17 cellular contexts compared by ENCODE assay signal in the genomic region with DNA sequence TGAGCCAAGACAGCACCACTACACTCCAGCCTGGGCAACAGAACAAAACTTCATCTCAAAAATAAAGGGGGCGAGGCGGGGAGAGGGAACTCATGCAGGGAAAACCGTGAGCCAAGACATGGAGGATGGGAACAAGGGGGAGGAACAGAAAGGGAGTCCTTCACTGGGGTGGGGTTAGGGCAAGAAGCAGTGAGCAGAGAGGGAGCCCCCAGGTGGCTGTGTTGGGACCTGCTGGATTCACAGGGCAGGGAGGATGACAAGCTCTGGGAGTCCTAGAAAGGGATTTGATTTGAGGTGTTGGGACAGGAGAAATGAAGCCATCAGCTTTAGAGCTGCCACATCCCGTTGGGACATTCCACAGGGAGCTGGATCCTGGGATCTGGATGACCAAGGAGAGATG.
DNase-seq lines count a peak whose midpoint lies in the region; ATAC-seq, FAIRE-seq and TF ChIP-seq lines count a peak whose summit lies in the region.
"Had no signal": no experiment of that assay in that cellular context is flagged by ENCODE, and none has a peak within 500 bp of the region (broad histone marks: within the 10 kb centered on the region; RNA-seq: fewer than 3 reads in every experiment).

No MANE protein-coding gene starts in this region.

- no peak overlapping the region for H3K27ac ChIP-seq in A549
- no peak overlapping the region for H3K27ac ChIP-seq in caudate nucleus (ENCODE audit: low read depth, low read length)
- H3K27ac ChIP-seq in smooth muscle cell (ENCODE audit: low read depth) = no peak overlapping the region
- H3K27ac ChIP-seq: body of pancreas, lower lobe of right lung had no signal

- ATAC-seq in A549 (peak; percentile 50 to 60; a peak in 5 of 6 replicates), HG03095 (IDR thresholded peaks at IDR 0.05; ENCODE audit: unreplicated experiment) (no peak)
- ATAC-seq: body of pancreas; lower lobe of right lung; natural killer cell treated with Interleukin-12 subunit alpha and Interleukin-12 subunit beta and Interleukin-15 and Interleukin-18, amount 100 ng/mL, for 72 hours had no signal

- POLR2A ChIA-PET in A549 (lab: Yijun Ruan, JAX) = no interaction called here

- H3K9me2 ChIP-seq in Loucy (replicated peaks; ENCODE audit: low read depth, low read length) = no peaks in the 10 kb centered on the region

- peaks cover 8% of the 10 kb centered on the region for H3K9me3 Mint-ChIP-seq in chondrocyte (ENCODE audit: low read depth)

- no peak for FAIRE-seq in A549 (lab: Jason Lieb, UNC)
- FAIRE-seq: TTC549 had no signal

- H3F3A ChIP-seq in Loucy (ENCODE audit: low read depth) = 0 out of 2 replicates have a peak, but pooled peaks cover 4% of the 10 kb centered on the region
- no peaks in the 10 kb centered on the region for H3F3A ChIP-seq in smooth muscle cell (ENCODE audit: low read depth)

- H3K4me3 ChIP-seq in A549 (no peak overlapping the region), Loucy (ENCODE audit: low read length, poor library complexity, severe bottlenecking) (no peak overlapping the region), smooth muscle cell (no peak overlapping the region)
- H3K4me3 ChIP-seq: body of pancreas, lower lobe of right lung had no signal

- H3K27me3 ChIP-seq in Loucy (ENCODE audit: insufficient read depth, low read length, poor library complexity, severe bottlenecking) (no peaks in the 10 kb centered on the region), smooth muscle cell (ENCODE audit: low read depth) (peaks cover 6% of the 10 kb centered on the region)
- H3K27me3 ChIP-seq: body of pancreas had no signal

- no peaks in the 10 kb centered on the region for H3K79me2 ChIP-seq in Loucy (ENCODE audit: insufficient read depth, low read length)
- no peaks in the 10 kb centered on the region for H3K79me2 ChIP-seq in smooth muscle cell (ENCODE audit: low read depth)

- TF ChIP-seq RAD21 in A549 (conservative IDR thresholded peaks at IDR 0.05 in 1 of 2, IDR thresholded peaks at IDR 0.05 in 1 of 2) = no peak

- H3K4me2 ChIP-seq in A549 (no peak overlapping the region), Loucy (ENCODE audit: low read depth, low read length, poor library complexity, severe bottlenecking) (no peak overlapping the region), smooth muscle cell (no peak overlapping the region)

- TF ChIP-seq CTCF in A549 (IDR thresholded peaks at IDR 0.05) = no peak
- TF ChIP-seq CTCF in Loucy (conservative IDR thresholded peaks at IDR 0.05; ENCODE audit: low read length) = peak; percentile 68
- peak; percentile 12 for TF ChIP-seq CTCF in chondrocyte (IDR thresholded peaks at IDR 0.05)
- TF ChIP-seq CTCF in smooth muscle cell (IDR thresholded peaks at IDR 0.05; ENCODE audit: borderline replicate concordance, insufficient read depth, poor library complexity, severe bottlenecking) = no peak

- no peak overlapping the region for H3K9ac ChIP-seq in Loucy (ENCODE audit: low read depth, low read length, poor library complexity, severe bottlenecking)
- H3K9ac ChIP-seq in smooth muscle cell (ENCODE audit: low read depth) = no peak overlapping the region

- H3K4me3 Mint-ChIP-seq in chondrocyte (ENCODE audit: unreplicated experiment) = no peak overlapping the region
- H3K4me3 Mint-ChIP-seq: natural killer cell treated with Interleukin-12 subunit alpha and Interleukin-12 subunit beta and Interleukin-15 and Interleukin-18, amount 100 ng/mL, for 72 hours had no signal

- CTCF ChIA-PET in A549 (lab: Yijun Ruan, JAX) = interaction anchor here (0.6 to 1.2 kb wide), 2 partner anchors 24 to 1700 kb away, joined by 3 to 6 read pairs; no protein-coding TSS in a partner anchor

- H3K27me3 Mint-ChIP-seq in chondrocyte (ENCODE audit: low read depth) = peaks cover 32% of the 10 kb centered on the region

- H3K36me3 Mint-ChIP-seq in chondrocyte (ENCODE audit: low read depth) = no peaks in the 10 kb centered on the region

- H3K9me3 ChIP-seq in A549 = no peaks in the 10 kb centered on the region
- no peaks in the 10 kb centered on the region for H3K9me3 ChIP-seq in Loucy (ENCODE audit: insufficient read depth, low read depth, low read length)
- H3K9me3 ChIP-seq in smooth muscle cell (replicated peaks; ENCODE audit: low read depth) = no peaks in the 10 kb centered on the region
- H3K9me3 ChIP-seq: body of pancreas, lower lobe of right lung had no signal

- TF ChIP-seq EP300 in A549 (IDR thresholded peaks at IDR 0.05) = no peak

- H3K36me3 ChIP-seq in Loucy (ENCODE audit: insufficient read depth, low read length) (no peaks in the 10 kb centered on the region), smooth muscle cell (ENCODE audit: low read depth) (no peaks in the 10 kb centered on the region)
- H3K36me3 ChIP-seq: lower lobe of right lung had no signal

- TF ChIP-seq POLR2A in A549 (IDR thresholded peaks at IDR 0.05; ENCODE audit: low read length) = no peak

- no peaks in the 10 kb centered on the region for H3K4me1 ChIP-seq in A549
- H3K4me1 ChIP-seq in Loucy (ENCODE audit: insufficient read depth, low read length, poor library complexity, severe bottlenecking) = peaks cover 32% of the 10 kb centered on the region
- no peaks in the 10 kb centered on the region for H3K4me1 ChIP-seq in smooth muscle cell (ENCODE audit: low read depth)
- H3K4me1 ChIP-seq: body of pancreas, lower lobe of right lung had no signal

- H4K20me1 ChIP-seq in Loucy (ENCODE audit: insufficient read depth, low read length, poor library complexity, severe bottlenecking) = no peaks in the 10 kb centered on the region
- no peaks in the 10 kb centered on the region for H4K20me1 ChIP-seq in smooth muscle cell (ENCODE audit: low read depth)

- H2AFZ ChIP-seq in Loucy (ENCODE audit: low read length) (no peak overlapping the region), smooth muscle cell (ENCODE audit: low read depth) (no peak overlapping the region)

- no peaks in the 10 kb centered on the region for H3K4me1 Mint-ChIP-seq in chondrocyte (ENCODE audit: low read depth)

- DNase-seq in A549 (ENCODE audit: low read depth in 1 of 2, low spot score in 1 of 2) (peak in 1 of 2 experiments; percentile 12), ELF-1 (ENCODE audit: low read depth, low spot score) (peak; percentile 47), chondrocyte (ENCODE audit: low spot score) (no peak), caudate nucleus (lab: John Stamatoyannopoulos, UW) (no peak), CD1c-positive myeloid dendritic cell (ENCODE audit: extremely low spot score) (no peak), smooth muscle cell (lab: John Stamatoyannopoulos, UW; ENCODE audit: unreplicated experiment) (no peak)
- DNase-seq: activated gamma-delta T cell; body of pancreas; effector CD4-positive, alpha-beta T cell; lower lobe of right lung; NCI-H2029 treated with DMSO at 0.1 percent for 48 hours; NCI-H69; Right ventricle myocardium superior had no signal

- 24% methylated on average over 4 of the region's 4 CpGs for WGBS in A549 (ENCODE audit: missing lambda C conversion rate)
- WGBS in smooth muscle cell (ENCODE audit: low lambda C conversion rate) = 79% methylated on average over 4 of the region's 4 CpGs

- no peak overlapping the region for H3K27ac Mint-ChIP-seq in chondrocyte (ENCODE audit: unreplicated experiment)
- H3K27ac Mint-ChIP-seq: natural killer cell treated with Interleukin-12 subunit alpha and Interleukin-12 subunit beta and Interleukin-15 and Interleukin-18, amount 100 ng/mL, for 72 hours had no signal

TF ChIP-seq in A549, 52 proteins besides CTCF, POLR2A, EP300 and RAD21:
- TF ChIP-seq RFX5 (IDR thresholded peaks at IDR 0.05) (no peak), NR3C1 (IDR thresholded peaks at IDR 0.05) (no peak)

Comparison
In these comparisons a context has a peak if more than half of its experiments do, and no peak if none do; other contexts are left out.
1. CTCF ChIP-seq: peak in Loucy (single experiment) and chondrocyte (single experiment); none in A549 (single experiment) and smooth muscle cell (single experiment).